11 cellular contexts compared by ENCODE assay signal in the genomic region with DNA sequence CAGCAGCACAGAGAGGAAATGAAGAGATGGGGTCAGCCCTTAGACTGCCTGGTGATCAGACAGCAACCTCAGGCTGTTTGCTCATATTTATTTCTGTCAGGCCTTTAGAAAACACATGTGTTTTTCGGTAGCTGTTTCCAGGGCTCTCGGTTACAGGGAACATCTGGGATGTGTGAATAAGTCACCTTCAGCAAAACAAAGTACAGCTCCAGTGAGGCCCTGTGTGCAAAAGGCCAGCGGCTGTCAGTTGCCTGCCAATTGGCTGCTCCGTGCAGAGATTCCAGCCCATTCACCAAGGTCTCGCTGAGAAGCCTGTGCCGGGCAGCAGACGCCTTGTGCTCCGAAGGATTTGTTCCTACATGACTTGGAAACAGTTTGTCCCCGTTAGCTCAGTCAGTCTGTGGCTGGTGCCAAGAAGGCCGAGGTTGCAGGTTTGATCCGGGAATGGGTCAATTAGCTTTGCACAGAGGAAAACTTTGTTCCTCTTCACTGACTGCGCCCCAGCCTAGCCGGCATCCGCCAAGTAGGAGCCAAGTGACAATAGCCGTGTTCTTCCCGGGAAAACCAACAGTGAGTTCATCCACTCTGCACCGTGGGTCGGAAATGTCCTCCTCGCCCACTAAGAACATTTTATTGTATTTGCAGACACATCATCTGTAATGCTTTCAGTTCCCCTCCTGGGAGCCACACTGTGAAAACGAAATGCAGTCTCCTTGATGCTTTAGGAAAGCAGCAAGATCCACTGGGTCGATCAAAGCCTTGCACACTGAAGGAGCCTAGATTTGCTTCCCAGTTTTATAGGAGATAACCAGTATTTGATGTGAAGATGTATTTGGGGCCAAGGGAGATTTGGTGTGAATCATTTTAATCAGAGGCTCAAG.
DNase-seq lines count a peak whose midpoint lies in the region; ATAC-seq and TF ChIP-seq lines count a peak whose summit lies in the region.
"Had no signal": no experiment of that assay in that cellular context is flagged by ENCODE, and none has a peak within 500 bp of the region (broad histone marks: within the 10 kb centered on the region; RNA-seq: fewer than 3 reads in every experiment).

No MANE protein-coding gene starts in this region.

- peak overlapping the region; percentile 28 for H3K4me3 ChIP-seq in osteoblast (ENCODE audit: insufficient read depth, low read length)
- H3K4me3 ChIP-seq in naive thymus-derived CD4-positive, alpha-beta T cell (ENCODE audit: low read length): no peak overlapping the region
- H3K4me3 ChIP-seq: smooth muscle cell had no signal

- peaks cover 4% of the 10 kb centered on the region for H3K4me1 ChIP-seq in osteoblast (ENCODE audit: insufficient read depth, low read length)
- H3K4me1 ChIP-seq in naive thymus-derived CD4-positive, alpha-beta T cell (ENCODE audit: control insufficient read depth in 2 of 2, insufficient read depth in 2 of 2, low read length in 2 of 2): no peaks in the 10 kb centered on the region

- H3K27me3 Mint-ChIP-seq in naive thymus-derived CD4-positive, alpha-beta T cell: peaks cover 4 to 15% (median 5%) of the 10 kb centered on the region in 5 donors

- peaks cover 0 to 3% (median 0%) of the 10 kb centered on the region in 7 donors for H3K4me1 Mint-ChIP-seq in naive thymus-derived CD4-positive, alpha-beta T cell
- H3K4me1 Mint-ChIP-seq: activated T-helper 17 cell treated with anti-CD3 and anti-CD28 coated beads, Interleukin-2, amount 50 U/mL, for 72 hours had no signal

- no peak overlapping the region for H3K4me3 Mint-ChIP-seq in naive thymus-derived CD4-positive, alpha-beta T cell
- H3K4me3 Mint-ChIP-seq: activated T-helper 17 cell treated with anti-CD3 and anti-CD28 coated beads, Interleukin-2, amount 50 U/mL, for 72 hours had no signal

- no peak overlapping the region for H3K27ac Mint-ChIP-seq in naive thymus-derived CD4-positive, alpha-beta T cell
- H3K27ac Mint-ChIP-seq: activated T-helper 17 cell treated with anti-CD3 and anti-CD28 coated beads, Interleukin-2, amount 50 U/mL, for 72 hours had no signal

- H3K4me2 ChIP-seq in osteoblast (ENCODE audit: insufficient read depth, low read length): peak overlapping the region; percentile 71
- H3K4me2 ChIP-seq: smooth muscle cell had no signal

- no peaks in the 10 kb centered on the region for H3K36me3 ChIP-seq in osteoblast (ENCODE audit: insufficient read depth, low read length)
- H3K36me3 ChIP-seq in naive thymus-derived CD4-positive, alpha-beta T cell (ENCODE audit: control insufficient read depth in 2 of 3, insufficient read depth in 3 of 3, low read length in 3 of 3): no peaks in the 10 kb centered on the region

- intact Hi-C loops in Right ventricle myocardium superior (cut with DNase I): no loop called here
- intact Hi-C loops in naive thymus-derived CD4-positive, alpha-beta T cell (cut with micrococcal nuclease): no loop called here

- H3K9me3 ChIP-seq in osteoblast (ENCODE audit: low read depth, low read length): no peaks in the 10 kb centered on the region
- H3K9me3 ChIP-seq in naive thymus-derived CD4-positive, alpha-beta T cell (ENCODE audit: control insufficient read depth in 2 of 3, low read length in 3 of 3): no peaks in the 10 kb centered on the region

- H4K20me1 ChIP-seq in osteoblast (ENCODE audit: insufficient read depth, low read length): no peaks in the 10 kb centered on the region

- peaks cover 0 to 3% (median 0%) of the 10 kb centered on the region in 11 donors for H3K9me3 Mint-ChIP-seq in naive thymus-derived CD4-positive, alpha-beta T cell
- H3K9me3 Mint-ChIP-seq: activated T-helper 17 cell treated with anti-CD3 and anti-CD28 coated beads, Interleukin-2, amount 50 U/mL, for 72 hours had no signal

- H2AFZ ChIP-seq in osteoblast (ENCODE audit: low read length): peak overlapping the region; percentile 76

- H3K27ac ChIP-seq in osteoblast (ENCODE audit: low read depth, low read length): no peak overlapping the region
- H3K27ac ChIP-seq in naive thymus-derived CD4-positive, alpha-beta T cell (ENCODE audit: low read depth, low read length): no peak overlapping the region

- CTCF ChIA-PET in naive thymus-derived CD4-positive, alpha-beta T cell (lab: Charles Lee): no interaction called here

- DNase-seq in AG08395 (ENCODE audit: low spot score) (peak; percentile 57), astrocyte of the hippocampus (ENCODE audit: low read depth, low spot score) (peak; percentile 77), Right ventricle myocardium superior (peak; percentile 86), osteoblast (ENCODE audit: insufficient read length, low spot score, missing footprints) (no peak)
- no peak for DNase-seq in naive thymus-derived CD4-positive, alpha-beta T cell
- DNase-seq: T-helper 9 cell had no signal

- ATAC-seq in Right ventricle myocardium superior (ENCODE audit: poor library complexity): peak; percentile 96
- no peak for ATAC-seq in HG03520 (IDR thresholded peaks at IDR 0.05; ENCODE audit: unreplicated experiment)
- no peak for ATAC-seq in HG02973 (IDR thresholded peaks at IDR 0.05; ENCODE audit: unreplicated experiment)
- ATAC-seq in naive thymus-derived CD4-positive, alpha-beta T cell: no peak
- ATAC-seq in GM21381 (IDR thresholded peaks at IDR 0.05; ENCODE audit: unreplicated experiment): no peak
- ATAC-seq: activated T-helper 17 cell treated with anti-CD3 and anti-CD28 coated beads, Interleukin-2, amount 50 U/mL, for 72 hours had no signal

- no peaks in the 10 kb centered on the region for H3K36me3 Mint-ChIP-seq in naive thymus-derived CD4-positive, alpha-beta T cell

- no peaks in the 10 kb centered on the region for H3K27me3 ChIP-seq in osteoblast (ENCODE audit: insufficient read depth, low read length)
- H3K27me3 ChIP-seq in naive thymus-derived CD4-positive, alpha-beta T cell (ENCODE audit: control insufficient read depth in 2 of 2, insufficient read depth in 2 of 2, low read length in 2 of 2): no peaks in the 10 kb centered on the region

- no peak for TF ChIP-seq CTCF in osteoblast (IDR thresholded peaks at IDR 0.05; ENCODE audit: extremely low read depth, low read depth, low read length)

- no peaks in the 10 kb centered on the region for H3K79me2 ChIP-seq in osteoblast (ENCODE audit: insufficient read depth, low read length)

- POLR2A ChIA-PET in naive thymus-derived CD4-positive, alpha-beta T cell (lab: Charles Lee): no interaction called here

Comparison
In these comparisons a context has a peak if more than half of its experiments do, and no peak if none do; other contexts are left out.
1. DNase-seq: peak in AG08395 (single experiment), astrocyte of the hippocampus (single experiment) and Right ventricle myocardium superior (single experiment); none in osteoblast (single experiment) and naive thymus-derived CD4-positive, alpha-beta T cell (0 of 9).